ENCODE assay signal across 8 cellular contexts in the genomic region with DNA sequence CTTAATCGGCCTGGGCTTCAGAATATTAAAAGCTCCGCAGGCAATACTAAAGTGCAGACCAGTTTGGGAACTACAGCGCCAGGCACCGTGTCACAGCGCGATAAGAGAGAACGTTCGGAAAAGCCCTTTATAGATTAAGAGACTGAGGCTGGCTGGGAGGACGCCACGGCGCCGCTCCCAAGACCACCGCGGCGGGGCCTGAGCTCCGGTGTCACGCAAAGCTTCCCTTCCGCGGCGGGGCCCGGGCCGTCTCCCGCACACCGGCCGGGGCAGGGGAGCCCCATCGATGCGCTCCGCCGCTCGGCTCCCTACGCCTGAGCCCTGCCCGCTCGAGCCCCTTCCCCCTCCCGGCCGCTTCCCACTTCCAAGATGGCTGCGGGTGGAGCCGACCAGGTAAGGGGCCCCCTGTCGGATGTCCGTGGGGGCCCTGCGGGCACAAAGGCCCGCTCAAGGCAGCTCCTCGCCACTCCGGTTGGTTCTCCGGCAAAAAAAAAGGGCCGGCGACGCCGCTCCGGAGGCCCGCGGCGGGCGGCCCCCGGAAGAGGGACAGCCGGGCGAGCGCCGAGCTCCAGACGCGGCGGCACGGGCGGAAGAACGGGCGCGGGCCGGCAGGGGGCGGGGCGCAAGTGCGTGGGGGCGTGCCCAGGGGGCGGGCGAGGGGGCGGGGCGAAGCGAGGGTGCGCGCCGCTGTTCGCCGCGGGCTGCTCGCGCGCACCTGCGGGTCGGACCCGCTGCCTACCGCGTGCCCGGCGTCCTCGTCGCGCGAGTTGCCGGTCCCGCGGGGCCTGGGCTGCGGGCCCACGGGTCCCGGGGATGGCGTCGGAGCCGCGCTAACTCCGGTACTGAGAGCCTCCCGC. TPM values are rescaled to one million over a fixed set of nuclear protein-coding genes. Genes with fewer than 3 reads are reported as not detected.
DNase-seq lines count a peak whose midpoint lies in the region; ATAC-seq, FAIRE-seq and TF ChIP-seq lines count a peak whose summit lies in the region.

A gene with protein sequence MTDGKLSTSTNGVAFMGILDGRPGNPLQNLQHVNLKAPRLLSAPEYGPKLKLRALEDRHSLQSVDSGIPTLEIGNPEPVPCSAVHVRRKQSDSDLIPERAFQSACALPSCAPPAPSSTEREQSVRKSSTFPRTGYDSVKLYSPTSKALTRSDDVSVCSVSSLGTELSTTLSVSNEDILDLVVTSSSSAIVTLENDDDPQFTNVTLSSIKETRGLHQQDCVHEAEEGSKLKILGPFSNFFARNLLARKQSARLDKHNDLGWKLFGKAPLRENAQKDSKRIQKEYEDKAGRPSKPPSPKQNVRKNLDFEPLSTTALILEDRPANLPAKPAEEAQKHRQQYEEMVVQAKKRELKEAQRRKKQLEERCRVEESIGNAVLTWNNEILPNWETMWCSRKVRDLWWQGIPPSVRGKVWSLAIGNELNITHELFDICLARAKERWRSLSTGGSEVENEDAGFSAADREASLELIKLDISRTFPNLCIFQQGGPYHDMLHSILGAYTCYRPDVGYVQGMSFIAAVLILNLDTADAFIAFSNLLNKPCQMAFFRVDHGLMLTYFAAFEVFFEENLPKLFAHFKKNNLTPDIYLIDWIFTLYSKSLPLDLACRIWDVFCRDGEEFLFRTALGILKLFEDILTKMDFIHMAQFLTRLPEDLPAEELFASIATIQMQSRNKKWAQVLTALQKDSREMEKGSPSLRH (plus strand): TSS at position 714 of the 857 bp plus-strand sequence. CDS start 13,564 bp downstream, outside the sequence.

- no peaks in the 10 kb centered on the region for H3K36me3 ChIP-seq in right atrium auricular region
- H3K36me3 ChIP-seq in rectal smooth muscle tissue (ENCODE audit: control insufficient read depth, insufficient read depth, low read length), result no peaks in the 10 kb centered on the region
- no peaks in the 10 kb centered on the region for H3K36me3 ChIP-seq in vagina

- H3K4me1 Mint-ChIP-seq in T-helper 17 cell, result peaks cover 43% of the 10 kb centered on the region

- peak; percentile 30 to 33 for TF ChIP-seq CTCF in right atrium auricular region (IDR thresholded peaks at IDR 0.05)
- no peak for TF ChIP-seq CTCF in vagina (IDR thresholded peaks at IDR 0.05)

- no peaks in the 10 kb centered on the region for H3K36me3 Mint-ChIP-seq in T-helper 17 cell (ENCODE audit: low read depth)

- FAIRE-seq in GM12892 (lab: Jason Lieb, UNC), result peak; percentile 65

- peak; percentile 82 for ATAC-seq in HG02610 (IDR thresholded peaks at IDR 0.05; ENCODE audit: unreplicated experiment)
- ATAC-seq in T-helper 17 cell, result peak; percentile 89

- peak within 1 kb of the TSS; percentile 92 for H3K27ac Mint-ChIP-seq in T-helper 17 cell

- H3K9me3 ChIP-seq in T-helper 17 cell (ENCODE audit: control insufficient read depth, low read length, poor library complexity, severe bottlenecking) (no peaks in the 10 kb centered on the region), right atrium auricular region (no peaks in the 10 kb centered on the region), vagina (no peaks in the 10 kb centered on the region)

- peak within 1 kb of the TSS; percentile 97 for H3K4me3 Mint-ChIP-seq in T-helper 17 cell

- peak within 1 kb of the TSS; percentile 68 to 77 for H3K4me3 ChIP-seq in right atrium auricular region
- H3K4me3 ChIP-seq in rectal smooth muscle tissue (ENCODE audit: low read length), result peak within 1 kb of the TSS; percentile 86
- H3K4me3 ChIP-seq in vagina, result peak within 1 kb of the TSS; percentile 69 to 89

- intact Hi-C loops in vagina (cut with DNase I), result no loop called here

- H3K27ac ChIP-seq in right atrium auricular region (peak within 1 kb of the TSS; percentile 93 to 96), rectal smooth muscle tissue (ENCODE audit: low read depth, low read length) (peak within 1 kb of the TSS; percentile 94), vagina (peak within 1 kb of the TSS; percentile 97)

- H3K4me1 ChIP-seq in right atrium auricular region, result peaks cover 0 to 44% of the 10 kb centered on the region in 2 donors
- peaks cover 8% of the 10 kb centered on the region for H3K4me1 ChIP-seq in rectal smooth muscle tissue (ENCODE audit: control insufficient read depth, insufficient read depth, low read length)
- H3K4me1 ChIP-seq in vagina, result peaks cover 43% of the 10 kb centered on the region

- peak; percentile 71; the same call in 1 of the 2 replicates for TF ChIP-seq POLR2A in GM12892 (IDR thresholded peaks at IDR 0.05; ENCODE audit: low read depth, low read length)
- no peak for TF ChIP-seq POLR2A in vagina (IDR thresholded peaks at IDR 0.05)

- H3K27me3 Mint-ChIP-seq in T-helper 17 cell, result no peaks in the 10 kb centered on the region

- peak within 1 kb of the TSS; percentile 47 for H3K9ac ChIP-seq in rectal smooth muscle tissue (ENCODE audit: low read length)

- DNase-seq in GM12892 (ENCODE audit: insufficient read length) (peak; percentile 93), NCI-H1092 (lab: John Stamatoyannopoulos, UW) (peak; percentile 75), T-helper 17 cell (peak; percentile 79 to 85 (median 81)), amygdala (lab: John Stamatoyannopoulos, UW) (peak in 54 of 56 donors; percentile 40 to 98 (median 85)), right atrium auricular region (ENCODE audit: low spot score) (peak; percentile 85), vagina (ENCODE audit: extremely low spot score in 2 of 2) (no peak)

- H3K27me3 ChIP-seq in right atrium auricular region, result no peaks in the 10 kb centered on the region
- H3K27me3 ChIP-seq in rectal smooth muscle tissue (ENCODE audit: control insufficient read depth, insufficient read depth, low read length), result no peaks in the 10 kb centered on the region
- H3K27me3 ChIP-seq in vagina, result no peaks in the 10 kb centered on the region

RNA-seq across cellular contexts. Expression of the gene that starts here (rescaled TPM):
- 18.1 TPM for polyA plus RNA-seq in GM12892 (2012; ENCODE audit: missing spikeins)
- total RNA-seq in T-helper 17 cell, result 10 to 100 TPM; 49.1 to 55.2 TPM
- total RNA-seq in right atrium auricular region, result 10 to 100 TPM; 33.7 to 34.0 TPM
- 35.4 TPM for total RNA-seq in vagina

Comparison
In these comparisons a context has a peak if more than half of its experiments do, and no peak if none do; other contexts are left out.
1. DNase-seq: peak in GM12892 (single experiment), NCI-H1092 (single experiment), T-helper 17 cell (3 of 3), amygdala (54 of 56) and right atrium auricular region (single experiment); none in vagina (0 of 2).
2. CTCF ChIP-seq: peak in right atrium auricular region (2 of 2); none in vagina (0 of 3).
3. Peak in every context shown above with its lines, with median percentiles within 50 percentile points of each other: H3K27ac ChIP-seq and H3K4me3 ChIP-seq.